15 cellular contexts compared by ENCODE assay signal in genomic region chr10:26385443-26385842, GRCh38. TPM values are rescaled to one million over a fixed set of nuclear protein-coding genes. Genes with fewer than 3 reads are reported as not detected.
DNase-seq lines count a peak whose midpoint lies in the region; ATAC-seq and TF ChIP-seq lines count a peak whose summit lies in the region.
"Had no signal": no experiment of that assay in that cellular context is flagged by ENCODE, and none has a peak within 500 bp of the region (broad histone marks: within the 10 kb centered on the region; RNA-seq: fewer than 3 reads in every experiment).

No MANE protein-coding gene starts in this region.

- no peak for TF ChIP-seq CTCF in right atrium auricular region (IDR thresholded peaks at IDR 0.05)

- no peaks in the 10 kb centered on the region for H3K9me3 ChIP-seq in right atrium auricular region
- H3K9me3 ChIP-seq: Caco-2, HAP-1 had no signal

- H3K4me1 ChIP-seq in right atrium auricular region: no peaks in the 10 kb centered on the region
- H3K4me1 ChIP-seq: Caco-2, HAP-1 had no signal

- H3K27me3 ChIP-seq in right atrium auricular region: no peaks in the 10 kb centered on the region

- no peaks in the 10 kb centered on the region for H3K36me3 ChIP-seq in right atrium auricular region
- H3K36me3 ChIP-seq: HAP-1 had no signal

- no peak for DNase-seq in activated T-cell treated with anti-CD3 and anti-CD28 coated beads, Interleukin-2, amount 50 U/mL, for 48 hours
- DNase-seq in right atrium auricular region (ENCODE audit: low spot score) (no peak), NCI-H2171 (lab: John Stamatoyannopoulos, UW) (no peak), UCSD-AML1 (lab: John Stamatoyannopoulos, UW; ENCODE audit: unreplicated experiment) (no peak)
- DNase-seq: Caco-2; CD8-positive, alpha-beta T cell; DND-41; GDM1 had no signal

- no peak overlapping the region for H3K27ac ChIP-seq in right atrium auricular region

- no peak overlapping the region for H3K4me3 ChIP-seq in right atrium auricular region
- H3K4me3 ChIP-seq: HAP-1 had no signal

- ATAC-seq in GM21447 (IDR thresholded peaks at IDR 0.05; ENCODE audit: unreplicated experiment) (peak; percentile 60), HG02610 (IDR thresholded peaks at IDR 0.05; ENCODE audit: unreplicated experiment) (peak; percentile 75), HG03432 (IDR thresholded peaks at IDR 0.05; ENCODE audit: unreplicated experiment) (peak; percentile 56)
- ATAC-seq: CD8-positive, alpha-beta T cell; HepG2 had no signal

RNA-seq across cellular contexts. Expression of gene APBB1IP, which starts 52.7 kb away (rescaled TPM):
- 1 to 10 TPM; 1.4 to 3.1 TPM for total RNA-seq in right atrium auricular region
- total RNA-seq: A673, H1, HepG2 had no signal
